In genomic region chr9:5364294-5364990, GRCh38 we compare ENCODE assay signal across 10 cellular contexts. TPM values are rescaled to one million over a fixed set of nuclear protein-coding genes. Genes with fewer than 3 reads are reported as not detected.
A peak's percentile ranks its signal among the peaks of the same experiment; 100 is the strongest.
DNase-seq lines count a peak whose midpoint lies in the region; ATAC-seq and TF ChIP-seq lines count a peak whose summit lies in the region.
"Had no signal": no experiment of that assay in that cellular context is flagged by ENCODE, and none has a peak within 500 bp of the region (broad histone marks: within the 10 kb centered on the region; RNA-seq: fewer than 3 reads in every experiment).

No MANE protein-coding gene starts in this region.

- intact Hi-C loops in CD8-positive, alpha-beta T cell (cut with DNase I, micrococcal nuclease), result loop anchor here in 1 of 2 experiments (10.0 kb wide), 1 partner anchor 50 kb away; no protein-coding TSS in a partner anchor

- no peak for TF ChIP-seq CTCF in epithelial cell of esophagus (IDR thresholded peaks at IDR 0.05; ENCODE audit: insufficient read depth, low read depth, low read length, missing control alignments)
- no peak for TF ChIP-seq CTCF in CD8-positive, alpha-beta T cell (IDR thresholded peaks at IDR 0.05)
- TF ChIP-seq CTCF in hepatocyte (IDR thresholded peaks at IDR 0.05; ENCODE audit: poor library complexity), result no peak

- 71% methylated on average over 3 of the region's 3 CpGs for WGBS in hepatocyte (ENCODE audit: low lambda C conversion rate, missing lambda C conversion rate)

- H3K9me3 Mint-ChIP-seq in CD8-positive, alpha-beta T cell, result peaks cover 3% of the 10 kb centered on the region

- POLR2A ChIA-PET in CD8-positive, alpha-beta T cell (lab: Charles Lee), result interaction anchor here (1.2 kb wide), 1 partner anchor 12 kb away, joined by 4 read pairs; no protein-coding TSS in a partner anchor

- H3K79me2 ChIP-seq in hepatocyte, result no peaks in the 10 kb centered on the region

- H3K4me3 Mint-ChIP-seq in CD8-positive, alpha-beta T cell, result no peak overlapping the region

- no peak overlapping the region for H3K27ac ChIP-seq in CD8-positive, alpha-beta T cell (ENCODE audit: low read depth, low read length)
- no peak overlapping the region for H3K27ac ChIP-seq in hepatocyte

- H3K27me3 Mint-ChIP-seq in CD8-positive, alpha-beta T cell (ENCODE audit: low read depth), result no peaks in the 10 kb centered on the region

- no peaks in the 10 kb centered on the region for H3K9me3 ChIP-seq in CD8-positive, alpha-beta T cell (ENCODE audit: low read length)
- H3K9me3 ChIP-seq in hepatocyte (ENCODE audit: low read depth), result no peaks in the 10 kb centered on the region

- DNase-seq in epithelial cell of esophagus (ENCODE audit: low read depth) (peak; percentile 18), CD1c-positive myeloid dendritic cell (ENCODE audit: extremely low spot score) (no peak), hepatocyte (ENCODE audit: low spot score) (no peak)
- DNase-seq in NK-92 treated with Interleukin-12 subunit alpha and Interleukin-12 subunit beta, amount 100 ng/mL, for 24 hours (lab: John Stamatoyannopoulos, UW), result no peak
- DNase-seq in CD8-positive, alpha-beta T cell, result no peak
- DNase-seq: DMS153, NCI-H526 had no signal

- no peaks in the 10 kb centered on the region for H4K20me1 ChIP-seq in hepatocyte (ENCODE audit: insufficient read depth, poor library complexity, severe bottlenecking)

- H3K36me3 Mint-ChIP-seq in CD8-positive, alpha-beta T cell, result peaks cover 23% of the 10 kb centered on the region

- no peak overlapping the region for H3K4me3 ChIP-seq in epithelial cell of esophagus (ENCODE audit: low read length)
- H3K4me3 ChIP-seq in CD8-positive, alpha-beta T cell (ENCODE audit: low read depth, low read length), result no peak overlapping the region
- no peak overlapping the region for H3K4me3 ChIP-seq in hepatocyte

- H3K4me1 Mint-ChIP-seq in CD8-positive, alpha-beta T cell (ENCODE audit: low read depth), result peaks cover 8% of the 10 kb centered on the region

- no peaks in the 10 kb centered on the region for H3K27me3 ChIP-seq in CD8-positive, alpha-beta T cell (ENCODE audit: insufficient read depth, low read length)
- H3K27me3 ChIP-seq in hepatocyte, result no peaks in the 10 kb centered on the region

- H3K4me1 ChIP-seq in CD8-positive, alpha-beta T cell (ENCODE audit: insufficient read depth, low read length), result no peaks in the 10 kb centered on the region
- no peaks in the 10 kb centered on the region for H3K4me1 ChIP-seq in hepatocyte (ENCODE audit: insufficient read depth)

- CTCF ChIA-PET in CD8-positive, alpha-beta T cell (lab: Charles Lee), result no interaction called here

- no peak overlapping the region for H3K4me2 ChIP-seq in hepatocyte

- H3K27ac Mint-ChIP-seq in CD8-positive, alpha-beta T cell, result no peak overlapping the region

- H2AFZ ChIP-seq in hepatocyte, result no peak overlapping the region

- H3K9me2 ChIP-seq in hepatocyte (replicated peaks; ENCODE audit: insufficient read depth), result no peaks in the 10 kb centered on the region

- no peaks in the 10 kb centered on the region for H3K36me3 ChIP-seq in CD8-positive, alpha-beta T cell (ENCODE audit: insufficient read depth, low read length)
- no peaks in the 10 kb centered on the region for H3K36me3 ChIP-seq in hepatocyte (replicated peaks; ENCODE audit: insufficient read depth, low read depth)

- ATAC-seq in GM18508 (IDR thresholded peaks at IDR 0.05; ENCODE audit: insufficient read depth, unreplicated experiment), result peak; percentile 95
- peak; percentile 82 for ATAC-seq in GM21367 (IDR thresholded peaks at IDR 0.05; ENCODE audit: unreplicated experiment)
- ATAC-seq in HG03108 (IDR thresholded peaks at IDR 0.05; ENCODE audit: unreplicated experiment), result peak; percentile 93
- ATAC-seq in CD8-positive, alpha-beta T cell, result no peak

RNA-seq across cellular contexts. Expression of gene RLN1, which starts 24.8 kb away (rescaled TPM):
- under 1 TPM; 0.78 to 0.84 TPM for total RNA-seq in CD8-positive, alpha-beta T cell
- not detected in 2 replicates for total RNA-seq in hepatocyte
- 0.34 and 0.49 TPM in 2 replicates for polyA plus RNA-seq in hepatocyte

RNA-seq across cellular contexts. Expression of gene RLN2, which starts 59.9 kb away (rescaled TPM):
- total RNA-seq in CD8-positive, alpha-beta T cell, result under 1 TPM in 1 of 2 experiments, not detected in 1; 0.50 TPM
- 0.87 TPM in 1 of 2 replicates, not detected in the other for total RNA-seq in hepatocyte
- polyA plus RNA-seq in hepatocyte, result 0.70 and 0.81 TPM in 2 replicates
